ENCODE assay signal across 1 cellular context in the genomic region with DNA sequence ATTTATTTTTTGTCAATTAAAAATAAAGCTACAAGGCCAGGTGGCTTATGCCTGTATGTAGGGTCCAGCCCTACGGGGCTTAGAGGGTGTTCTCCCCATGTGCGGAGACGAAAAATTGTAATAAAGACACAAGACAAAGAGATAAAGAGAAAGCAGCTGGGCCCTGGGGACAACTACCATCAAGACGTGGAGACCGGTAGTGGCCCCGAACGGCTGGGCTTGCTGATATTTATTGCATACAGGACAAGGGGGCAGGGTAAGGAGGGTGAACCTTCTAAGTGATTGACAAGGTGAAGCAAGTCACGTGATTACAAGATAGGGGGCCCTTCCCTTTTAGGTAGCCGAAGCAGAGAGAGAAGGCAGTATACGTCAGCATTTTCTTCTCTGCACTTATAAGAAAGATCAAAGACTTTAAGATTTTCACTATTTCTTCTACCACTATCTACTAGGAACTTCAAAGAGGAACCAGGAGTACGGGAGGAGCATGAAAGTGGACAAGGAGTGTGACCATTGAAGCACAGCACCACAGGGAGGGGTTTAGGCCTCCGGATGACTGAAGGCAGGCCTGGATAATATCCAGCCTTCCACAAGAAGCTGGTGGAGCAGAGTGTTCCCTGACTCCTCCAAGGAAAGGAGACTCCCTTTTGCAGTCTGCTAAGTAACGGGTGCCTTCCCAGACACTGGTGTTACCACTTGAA.
A peak's percentile ranks its signal among the peaks of the same experiment; 100 is the strongest.
TF ChIP-seq lines count a peak whose summit lies in the region.
"Not testable (repeated sequence)": the region's sequence is repeated elsewhere in the genome, so short reads cannot be mapped to it uniquely, and the experiment has no call there.

No MANE protein-coding gene starts in this region.

TF ChIP-seq in K562, 482 proteins besides CTCF, POLR2A, EP300 and RAD21 (continues in another document):
- peak; percentile 87 for TF ChIP-seq SUPT5H (IDR thresholded peaks at IDR 0.05)
- TF ChIP-seq TEAD1 (CRISPR knock-in tag; IDR thresholded peaks at IDR 0.05): peak in 1 of 2 experiments; percentile 42; a peak in 1 of 4 replicates
- TF ChIP-seq BACH1 (tag; IDR thresholded peaks at IDR 0.05): 0 out of 2 replicates have a peak, but pooled peaks have one; percentile 9
- 0 out of 2 replicates have a peak, but pooled peaks have one; percentile 34 for TF ChIP-seq MEF2D (tag; conservative IDR thresholded peaks at IDR 0.05; ENCODE audit: low read depth)
- peak; percentile 34; the same call in 1 of the 2 replicates for TF ChIP-seq CTBP1 (IDR thresholded peaks at IDR 0.05; ENCODE audit: borderline replicate concordance)
- TF ChIP-seq ZNF444 (CRISPR knock-in tag; IDR thresholded peaks at IDR 0.05): 0 out of 2 replicates have a peak, but pooled peaks have one; percentile 24
- TF ChIP-seq RBFOX2 (IDR thresholded peaks at IDR 0.05; ENCODE audit: low read depth, low read length): peak; percentile 72
- TF ChIP-seq ZNF316 (IDR thresholded peaks at IDR 0.05): peak; percentile 99
- peak; percentile 63 for TF ChIP-seq SMARCA4 (IDR thresholded peaks at IDR 0.05)
- peak; percentile 50 for TF ChIP-seq NFE2 (IDR thresholded peaks at IDR 0.05; ENCODE audit: low read depth)
- TF ChIP-seq, protein P1, sequence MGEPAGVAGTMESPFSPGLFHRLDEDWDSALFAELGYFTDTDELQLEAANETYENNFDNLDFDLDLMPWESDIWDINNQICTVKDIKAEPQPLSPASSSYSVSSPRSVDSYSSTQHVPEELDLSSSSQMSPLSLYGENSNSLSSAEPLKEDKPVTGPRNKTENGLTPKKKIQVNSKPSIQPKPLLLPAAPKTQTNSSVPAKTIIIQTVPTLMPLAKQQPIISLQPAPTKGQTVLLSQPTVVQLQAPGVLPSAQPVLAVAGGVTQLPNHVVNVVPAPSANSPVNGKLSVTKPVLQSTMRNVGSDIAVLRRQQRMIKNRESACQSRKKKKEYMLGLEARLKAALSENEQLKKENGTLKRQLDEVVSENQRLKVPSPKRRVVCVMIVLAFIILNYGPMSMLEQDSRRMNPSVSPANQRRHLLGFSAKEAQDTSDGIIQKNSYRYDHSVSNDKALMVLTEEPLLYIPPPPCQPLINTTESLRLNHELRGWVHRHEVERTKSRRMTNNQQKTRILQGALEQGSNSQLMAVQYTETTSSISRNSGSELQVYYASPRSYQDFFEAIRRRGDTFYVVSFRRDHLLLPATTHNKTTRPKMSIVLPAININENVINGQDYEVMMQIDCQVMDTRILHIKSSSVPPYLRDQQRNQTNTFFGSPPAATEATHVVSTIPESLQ (CRISPR knock-in tag; IDR thresholded peaks at IDR 0.05): peak; percentile 68; the same call in 1 of the 2 replicates
- TF ChIP-seq LEF1 (IDR thresholded peaks at IDR 0.05): peak; percentile 96
- peak; percentile 46 for TF ChIP-seq MBD2 (IDR thresholded peaks at IDR 0.05; ENCODE audit: borderline replicate concordance, low read depth)
- 0 out of 2 replicates have a peak, but pooled peaks have one; percentile 47 for TF ChIP-seq ZNF134 (CRISPR knock-in tag; conservative IDR thresholded peaks at IDR 0.05)
- peak; percentile 85; the same call in 1 of the 2 replicates for TF ChIP-seq DPF2 (IDR thresholded peaks at IDR 0.05)
- peak; percentile 73 for TF ChIP-seq SMAD4 (CRISPR knock-in tag; conservative IDR thresholded peaks at IDR 0.05)
- peak; percentile 84 for TF ChIP-seq NCOR1 (IDR thresholded peaks at IDR 0.05)
- peak; percentile 88 for TF ChIP-seq MAFG (tag; conservative IDR thresholded peaks at IDR 0.05)
- peak; percentile 68 for TF ChIP-seq SMARCE1 (IDR thresholded peaks at IDR 0.05)
- TF ChIP-seq, protein P2, sequence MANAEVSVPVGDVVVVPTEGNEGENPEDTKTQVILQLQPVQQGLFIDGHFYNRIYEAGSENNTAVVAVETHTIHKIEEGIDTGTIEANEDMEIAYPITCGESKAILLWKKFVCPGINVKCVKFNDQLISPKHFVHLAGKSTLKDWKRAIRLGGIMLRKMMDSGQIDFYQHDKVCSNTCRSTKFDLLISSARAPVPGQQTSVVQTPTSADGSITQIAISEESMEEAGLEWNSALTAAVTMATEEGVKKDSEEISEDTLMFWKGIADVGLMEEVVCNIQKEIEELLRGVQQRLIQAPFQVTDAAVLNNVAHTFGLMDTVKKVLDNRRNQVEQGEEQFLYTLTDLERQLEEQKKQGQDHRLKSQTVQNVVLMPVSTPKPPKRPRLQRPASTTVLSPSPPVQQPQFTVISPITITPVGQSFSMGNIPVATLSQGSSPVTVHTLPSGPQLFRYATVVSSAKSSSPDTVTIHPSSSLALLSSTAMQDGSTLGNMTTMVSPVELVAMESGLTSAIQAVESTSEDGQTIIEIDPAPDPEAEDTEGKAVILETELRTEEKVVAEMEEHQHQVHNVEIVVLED (CRISPR knock-in tag; IDR thresholded peaks at IDR 0.05): peak; percentile 27; the same call in 1 of the 2 replicates
- peak in 1 of 2 experiments; percentile 62; a peak in 1 of 4 replicates for TF ChIP-seq HDAC1 (IDR thresholded peaks at IDR 0.05)
- peak in 1 of 2 experiments; percentile 80; a peak in 2 of 4 replicates for TF ChIP-seq RCOR1 (IDR thresholded peaks at IDR 0.05; ENCODE audit: borderline replicate concordance in 1 of 2, low read depth in 2 of 2, low read length in 2 of 2)
- TF ChIP-seq L3MBTL2 (IDR thresholded peaks at IDR 0.05): peak; percentile 75; the same call in 1 of the 2 replicates
- TF ChIP-seq ZFX (CRISPR knock-in tag; IDR thresholded peaks at IDR 0.05): peak; percentile 70; the same call in 1 of the 2 replicates
- TF ChIP-seq DMBX1 (CRISPR knock-in tag; IDR thresholded peaks at IDR 0.05; ENCODE audit: borderline replicate concordance): peak; percentile 78
- TF ChIP-seq SAP30 (IDR thresholded peaks at IDR 0.05; ENCODE audit: borderline replicate concordance, insufficient read depth, low read depth, low read length, poor library complexity, severe bottlenecking): peak; percentile 56
- peak; percentile 48; the same call in 1 of the 2 replicates for TF ChIP-seq RNF2 (IDR thresholded peaks at IDR 0.05)
- TF ChIP-seq, protein P3, sequence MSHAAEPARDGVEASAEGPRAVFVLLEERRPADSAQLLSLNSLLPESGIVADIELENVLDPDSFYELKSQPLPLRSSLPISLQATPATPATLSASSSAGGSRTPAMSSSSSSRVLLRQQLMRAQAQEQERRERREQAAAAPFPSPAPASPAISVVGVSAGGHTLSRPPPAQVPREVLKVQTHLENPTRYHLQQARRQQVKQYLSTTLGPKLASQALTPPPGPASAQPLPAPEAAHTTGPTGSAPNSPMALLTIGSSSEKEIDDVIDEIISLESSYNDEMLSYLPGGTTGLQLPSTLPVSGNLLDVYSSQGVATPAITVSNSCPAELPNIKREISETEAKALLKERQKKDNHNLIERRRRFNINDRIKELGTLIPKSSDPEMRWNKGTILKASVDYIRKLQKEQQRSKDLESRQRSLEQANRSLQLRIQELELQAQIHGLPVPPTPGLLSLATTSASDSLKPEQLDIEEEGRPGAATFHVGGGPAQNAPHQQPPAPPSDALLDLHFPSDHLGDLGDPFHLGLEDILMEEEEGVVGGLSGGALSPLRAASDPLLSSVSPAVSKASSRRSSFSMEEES (CRISPR knock-in tag; IDR thresholded peaks at IDR 0.05): peak; percentile 100
- TF ChIP-seq C11orf30 (IDR thresholded peaks at IDR 0.05; ENCODE audit: low read depth): peak; percentile 96
- peak in 1 of 2 experiments; percentile 73; a peak in 2 of 4 replicates for TF ChIP-seq SRF (CRISPR knock-in tag; IDR thresholded peaks at IDR 0.05)
- peak; percentile 53; the same call in 1 of the 2 replicates for TF ChIP-seq STAT5A (IDR thresholded peaks at IDR 0.05; ENCODE audit: borderline replicate concordance, low read length)
- peak; percentile 62; the same call in 1 of the 2 replicates for TF ChIP-seq KLF16 (IDR thresholded peaks at IDR 0.05)
- 0 out of 2 replicates have a peak, but pooled peaks have one; percentile 24 for TF ChIP-seq OTX1 (CRISPR knock-in tag; IDR thresholded peaks at IDR 0.05)
- TF ChIP-seq, protein P4, sequence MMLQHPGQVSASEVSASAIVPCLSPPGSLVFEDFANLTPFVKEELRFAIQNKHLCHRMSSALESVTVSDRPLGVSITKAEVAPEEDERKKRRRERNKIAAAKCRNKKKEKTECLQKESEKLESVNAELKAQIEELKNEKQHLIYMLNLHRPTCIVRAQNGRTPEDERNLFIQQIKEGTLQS (IDR thresholded peaks at IDR 0.05): peak; percentile 54; the same call in 1 of the 2 replicates
- TF ChIP-seq, protein P4 (CRISPR knock-in tag; conservative IDR thresholded peaks at IDR 0.05): not testable (repeated sequence)
- peak; percentile 88 for TF ChIP-seq CBFA2T3 (IDR thresholded peaks at IDR 0.05)
- 0 out of 2 replicates have a peak, but pooled peaks have one; percentile 65 for TF ChIP-seq ZNF212 (CRISPR knock-in tag; IDR thresholded peaks at IDR 0.05)
- TF ChIP-seq KLF6 (CRISPR knock-in tag; IDR thresholded peaks at IDR 0.05; ENCODE audit: borderline replicate concordance): peak; percentile 46; the same call in 1 of the 2 replicates
- not testable (repeated sequence) for TF ChIP-seq ATF1 (CRISPR knock-in tag; IDR thresholded peaks at IDR 0.05); MYC (CRISPR knock-in tag; IDR thresholded peaks at IDR 0.05; ENCODE audit: borderline replicate concordance, low read depth); NR2C2 (CRISPR knock-in tag; IDR thresholded peaks at IDR 0.05); TOE1 (CRISPR knock-in tag; IDR thresholded peaks at IDR 0.05; ENCODE audit: borderline replicate concordance, low read depth)
- TF ChIP-seq ATF1 (tag; IDR thresholded peaks at IDR 0.05): peak; percentile 64; the same call in 1 of the 2 replicates
- peak; percentile 50; the same call in 1 of the 2 replicates for TF ChIP-seq ETV5 (CRISPR knock-in tag; IDR thresholded peaks at IDR 0.05; ENCODE audit: low read depth)
- peak; percentile 83 for TF ChIP-seq DACH1 (IDR thresholded peaks at IDR 0.05; ENCODE audit: partially characterized antibody)
- TF ChIP-seq MYC (IDR thresholded peaks at IDR 0.05; ENCODE audit: low read depth, low read length): peak; percentile 35; the same call in 1 of the 2 replicates
- peak; percentile 71 to 75 for TF ChIP-seq TRIM24 (IDR thresholded peaks at IDR 0.05)
- peak; percentile 34; the same call in 1 of the 2 replicates for TF ChIP-seq BCOR (IDR thresholded peaks at IDR 0.05)
- peak; percentile 61; the same call in 1 of the 2 replicates for TF ChIP-seq NFRKB (IDR thresholded peaks at IDR 0.05; ENCODE audit: low read depth)
- peak in 1 of 3 experiments; percentile 30 for TF ChIP-seq YY1 (IDR thresholded peaks at IDR 0.05; ENCODE audit: borderline replicate concordance in 1 of 3, control insufficient read depth in 1 of 3, extremely low read depth in 1 of 3, insufficient read depth in 3 of 3, insufficient read length in 1 of 3, insufficient replicate concordance in 2 of 3, low read depth in 1 of 3, low read length in 2 of 3)
- peak; percentile 38; the same call in 1 of the 2 replicates for TF ChIP-seq CREM (IDR thresholded peaks at IDR 0.05; ENCODE audit: low read depth)
- 0 out of 2 replicates have a peak, but pooled peaks have one; percentile 17 for TF ChIP-seq HCFC1 (IDR thresholded peaks at IDR 0.05; ENCODE audit: low read depth, low read length)
- 0 out of 2 replicates have a peak, but pooled peaks have one; percentile 58 for TF ChIP-seq ERF (CRISPR knock-in tag; IDR thresholded peaks at IDR 0.05)
- TF ChIP-seq FOXK2 (conservative IDR thresholded peaks at IDR 0.05 in 1 of 2, IDR thresholded peaks at IDR 0.05 in 1 of 2; ENCODE audit: low read depth in 2 of 2): peak; percentile 40 to 91; a peak in 3 of 4 replicates
- TF ChIP-seq GATA2 (CRISPR knock-in tag; IDR thresholded peaks at IDR 0.05): peak; percentile 82
- TF ChIP-seq SMAD1 (IDR thresholded peaks at IDR 0.05; ENCODE audit: low read depth, low read length, partially characterized antibody): peak; percentile 35
- TF ChIP-seq MAZ (CRISPR knock-in tag; conservative IDR thresholded peaks at IDR 0.05 in 1 of 2, IDR thresholded peaks at IDR 0.05 in 1 of 2): peak in 1 of 2 experiments; percentile 81; a peak in 2 of 4 replicates
- peak; percentile 67 for TF ChIP-seq NR2C2 (tag; IDR thresholded peaks at IDR 0.05)
- peak; percentile 71 for TF ChIP-seq NFIC (IDR thresholded peaks at IDR 0.05)
- TF ChIP-seq TOE1 (IDR thresholded peaks at IDR 0.05; ENCODE audit: borderline replicate concordance): peak; percentile 100
- TF ChIP-seq, protein P5, sequence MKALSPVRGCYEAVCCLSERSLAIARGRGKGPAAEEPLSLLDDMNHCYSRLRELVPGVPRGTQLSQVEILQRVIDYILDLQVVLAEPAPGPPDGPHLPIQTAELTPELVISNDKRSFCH (CRISPR knock-in tag; IDR thresholded peaks at IDR 0.05): not testable (repeated sequence)
- TF ChIP-seq, protein P5 (tag; IDR thresholded peaks at IDR 0.05): peak; percentile 71
- peak; percentile 89 for TF ChIP-seq BHLHE40 (IDR thresholded peaks at IDR 0.05; ENCODE audit: low read length)
- peak; percentile 36; the same call in 1 of the 2 replicates for TF ChIP-seq PTRF (tag; IDR thresholded peaks at IDR 0.05)
- TF ChIP-seq CBFA2T2 (conservative IDR thresholded peaks at IDR 0.05): peak; percentile 96
- TF ChIP-seq HIVEP1 (CRISPR knock-in tag; IDR thresholded peaks at IDR 0.05): peak; percentile 39; the same call in 1 of the 2 replicates
- peak; percentile 62 for TF ChIP-seq ATF7 (IDR thresholded peaks at IDR 0.05)
- TF ChIP-seq ZNF766 (CRISPR knock-in tag; conservative IDR thresholded peaks at IDR 0.05): peak; percentile 47; the same call in 1 of the 2 replicates
- peak; percentile 76 for TF ChIP-seq HDAC3 (IDR thresholded peaks at IDR 0.05; ENCODE audit: borderline replicate concordance, partially characterized antibody)
- TF ChIP-seq, protein P6, sequence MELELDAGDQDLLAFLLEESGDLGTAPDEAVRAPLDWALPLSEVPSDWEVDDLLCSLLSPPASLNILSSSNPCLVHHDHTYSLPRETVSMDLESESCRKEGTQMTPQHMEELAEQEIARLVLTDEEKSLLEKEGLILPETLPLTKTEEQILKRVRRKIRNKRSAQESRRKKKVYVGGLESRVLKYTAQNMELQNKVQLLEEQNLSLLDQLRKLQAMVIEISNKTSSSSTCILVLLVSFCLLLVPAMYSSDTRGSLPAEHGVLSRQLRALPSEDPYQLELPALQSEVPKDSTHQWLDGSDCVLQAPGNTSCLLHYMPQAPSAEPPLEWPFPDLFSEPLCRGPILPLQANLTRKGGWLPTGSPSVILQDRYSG (tag; conservative IDR thresholded peaks at IDR 0.05; ENCODE audit: low read depth): 0 out of 2 replicates have a peak, but pooled peaks have one; percentile 69
- TF ChIP-seq KDM5B (IDR thresholded peaks at IDR 0.05; ENCODE audit: insufficient replicate concordance, low read depth, low read length): peak; percentile 94
- TF ChIP-seq EGR1 (conservative IDR thresholded peaks at IDR 0.05): peak; percentile 31; the same call in 1 of the 2 replicates
